Comparison of ENCODE assay signal across 12 cellular contexts in the genomic region with DNA sequence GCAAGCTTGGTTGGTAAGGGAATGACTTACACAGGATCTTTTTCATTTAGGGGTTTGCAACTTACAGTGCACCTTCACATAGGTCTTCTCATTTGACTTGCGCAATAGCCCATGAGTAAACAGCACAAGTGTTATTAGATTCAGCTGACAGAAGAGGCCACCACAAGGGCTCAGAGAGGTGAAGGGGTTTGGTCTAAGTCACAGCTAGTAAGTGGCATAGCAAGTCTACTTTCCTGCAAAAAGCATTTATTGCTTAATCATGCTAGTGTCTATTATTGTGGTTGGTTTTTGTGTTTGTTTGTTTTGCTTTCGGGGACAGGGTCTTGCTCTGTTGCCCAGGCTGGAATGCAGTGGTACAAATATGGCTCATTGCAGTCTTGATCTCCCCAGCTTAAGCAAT.
A peak's percentile ranks its signal among the peaks of the same experiment; 100 is the strongest.
DNase-seq lines count a peak whose midpoint lies in the region; ATAC-seq and TF ChIP-seq lines count a peak whose summit lies in the region.
"Had no signal": no experiment of that assay in that cellular context is flagged by ENCODE, and none has a peak within 500 bp of the region (broad histone marks: within the 10 kb centered on the region; RNA-seq: fewer than 3 reads in every experiment).

No MANE protein-coding gene starts in this region.

- no peak overlapping the region for H3K27ac ChIP-seq in dorsolateral prefrontal cortex

- peaks cover 21% of the 10 kb centered on the region for H3K4me1 Mint-ChIP-seq in endothelial cell (ENCODE audit: unreplicated experiment)

- no peaks in the 10 kb centered on the region for H3K27me3 ChIP-seq in dorsolateral prefrontal cortex

- H3K27ac Mint-ChIP-seq in endothelial cell (ENCODE audit: unreplicated experiment): no peak overlapping the region
- H3K27ac Mint-ChIP-seq: T-helper 1 cell treated with Interleukin-12 subunit alpha and Interleukin-12 subunit beta and Interleukin-4 antibody, amounts not matched to agents 30 μg/mL and 1 μg/mL, for 36 hours had no signal

- DNase-seq in AG10803 (ENCODE audit: low read depth): peak; percentile 23
- DNase-seq in HT1080 (ENCODE audit: low read depth): peak; percentile 6
- DNase-seq in SW480 (ENCODE audit: low spot score): peak; percentile 42
- DNase-seq in left lobe of liver (ENCODE audit: low spot score): no peak
- no peak for DNase-seq in dorsolateral prefrontal cortex
- no peak for DNase-seq in endothelial cell (ENCODE audit: low spot score)
- no peak for DNase-seq in DMS114 treated with DMSO at 0.1 percent for 48 hours (lab: John Stamatoyannopoulos, UW; ENCODE audit: unreplicated experiment)
- DNase-seq in effector CD4-positive, alpha-beta T cell: no peak
- DNase-seq: activated CD4-positive, alpha-beta T cell treated with anti-CD3 and anti-CD28 coated beads, Interleukin-2, amount 50 U/mL, for 48 hours; activated naive CD4-positive, alpha-beta T cell treated with Interleukin-2 at 50 U/mL for 16 hours; NCI-H1436 treated with DMSO at 0.1 percent for 48 hours had no signal

- peak; percentile 44 for ATAC-seq in left lobe of liver

- no peak for TF ChIP-seq CTCF in AG10803 (conservative IDR thresholded peaks at IDR 0.05; ENCODE audit: low read length)
- no peak for TF ChIP-seq CTCF in dorsolateral prefrontal cortex (IDR thresholded peaks at IDR 0.05 in 54 of 56, conservative IDR thresholded peaks at IDR 0.05 in 2 of 56; ENCODE audit: low read depth in 1 of 56, partially characterized antibody in 56 of 56)
- no peak for TF ChIP-seq CTCF in endothelial cell (IDR thresholded peaks at IDR 0.05; ENCODE audit: unreplicated experiment)

- H3K9me3 Mint-ChIP-seq in endothelial cell (ENCODE audit: unreplicated experiment): no peaks in the 10 kb centered on the region
- H3K9me3 Mint-ChIP-seq: T-helper 1 cell treated with Interleukin-12 subunit alpha and Interleukin-12 subunit beta and Interleukin-4 antibody, amounts not matched to agents 30 μg/mL and 1 μg/mL, for 36 hours had no signal

- H3K27me3 Mint-ChIP-seq in endothelial cell (ENCODE audit: unreplicated experiment): peaks cover 3% of the 10 kb centered on the region

- no peaks in the 10 kb centered on the region for H3K36me3 Mint-ChIP-seq in endothelial cell (ENCODE audit: low read depth, unreplicated experiment)

- intact Hi-C loops in dorsolateral prefrontal cortex (cut with DNase I): no loop called here

- H3K4me3 ChIP-seq in AG10803 (ENCODE audit: low read length): no peak overlapping the region
- no peak overlapping the region for H3K4me3 ChIP-seq in dorsolateral prefrontal cortex

- no peak overlapping the region for H3K4me3 Mint-ChIP-seq in endothelial cell (ENCODE audit: unreplicated experiment)
- H3K4me3 Mint-ChIP-seq: T-helper 1 cell treated with Interleukin-12 subunit alpha and Interleukin-12 subunit beta and Interleukin-4 antibody, amounts not matched to agents 30 μg/mL and 1 μg/mL, for 36 hours had no signal

Comparison
In these comparisons a context has a peak if more than half of its experiments do, and no peak if none do; other contexts are left out.
1. DNase-seq: peak in AG10803 (single experiment), HT1080 (single experiment) and SW480 (single experiment); none in left lobe of liver (single experiment), dorsolateral prefrontal cortex (0 of 10), endothelial cell (single experiment), DMS114 treated with DMSO at 0.1 percent for 48 hours (single experiment) and effector CD4-positive, alpha-beta T cell (single experiment).